In genomic region chr17:81049973-81050551, GRCh38 we compare ENCODE assay signal across 9 cellular contexts. TPM values are rescaled to one million over a fixed set of nuclear protein-coding genes. Genes with fewer than 3 reads are reported as not detected.
DNase-seq lines count a peak whose midpoint lies in the region; ATAC-seq and TF ChIP-seq lines count a peak whose summit lies in the region.
"Had no signal": no experiment of that assay in that cellular context is flagged by ENCODE, and none has a peak within 500 bp of the region (broad histone marks: within the 10 kb centered on the region; RNA-seq: fewer than 3 reads in every experiment).

No MANE protein-coding gene starts in this region.

- DNase-seq in A172 (ENCODE audit: low spot score), result peak; percentile 93
- peak; percentile 76 for DNase-seq in NB4 (ENCODE audit: low read depth)
- DNase-seq in dermis blood vessel endothelial cell, result peak; percentile 83
- peak; percentile 72 for DNase-seq in mesenchymal stem cell
- no peak for DNase-seq in NCI-H1694 treated with DMSO at 0.1 percent for 48 hours (lab: John Stamatoyannopoulos, UW)
- no peak for DNase-seq in T-helper 2 cell
- DNase-seq: T-helper 1 cell had no signal

- peak overlapping the region in 1 of 2 experiments; percentile 63 for H3K14ac ChIP-seq in mesenchymal stem cell (ENCODE audit: low read length in 2 of 2)

- no peak overlapping the region for H3K9ac ChIP-seq in mesenchymal stem cell (ENCODE audit: low read length)

- H4K8ac ChIP-seq in mesenchymal stem cell (ENCODE audit: low read length), result peak overlapping the region; percentile 2

- H2BK12ac ChIP-seq in mesenchymal stem cell (ENCODE audit: low read length in 2 of 2), result peak overlapping the region in 1 of 2 experiments; percentile 25

- no peak overlapping the region for H3K23ac ChIP-seq in mesenchymal stem cell (ENCODE audit: low read length in 2 of 2)

- H3K4me1 ChIP-seq in mesenchymal stem cell (ENCODE audit: control insufficient read depth, insufficient read depth, low read depth, low read length), result peaks cover 80% of the 10 kb centered on the region

- peak overlapping the region; percentile 93 for H2AK5ac ChIP-seq in mesenchymal stem cell (ENCODE audit: low read length, severe bottlenecking)

- no peak overlapping the region for H2AFZ ChIP-seq in mesenchymal stem cell (ENCODE audit: low read depth, low read length)

- peak overlapping the region; percentile 91 for H2BK5ac ChIP-seq in mesenchymal stem cell (ENCODE audit: low read depth, low read length, poor library complexity, severe bottlenecking)

- H3K4ac ChIP-seq in mesenchymal stem cell (ENCODE audit: low read depth in 1 of 2, low read length in 2 of 2), result peak overlapping the region in 1 of 2 experiments; percentile 9

- no peak for TF ChIP-seq POLR2A in NB4 (IDR thresholded peaks at IDR 0.05; ENCODE audit: extremely low read depth, insufficient read length)

- no peak overlapping the region for H2BK15ac ChIP-seq in mesenchymal stem cell (ENCODE audit: low read depth, poor library complexity, severe bottlenecking)

- H3K36me3 ChIP-seq in mesenchymal stem cell (ENCODE audit: control insufficient read depth in 1 of 2, insufficient read depth in 2 of 2, low read depth in 1 of 2, low read length in 2 of 2), result peaks cover 0 to 52% of the 10 kb centered on the region in 2 experiments

- TF ChIP-seq CTCF in NB4 (IDR thresholded peaks at IDR 0.05; ENCODE audit: low read depth, low read length), result no peak

- no peaks in the 10 kb centered on the region for H3K9me3 ChIP-seq in mesenchymal stem cell (ENCODE audit: control insufficient read depth, low read length)

- no peaks in the 10 kb centered on the region for H3K27me3 ChIP-seq in mesenchymal stem cell (ENCODE audit: control insufficient read depth in 1 of 2, insufficient read depth in 1 of 2, low read length in 2 of 2)

- peak overlapping the region; percentile 45 for H3K4me2 ChIP-seq in mesenchymal stem cell (ENCODE audit: low read length, poor library complexity, severe bottlenecking)

- peaks cover 13% of the 10 kb centered on the region for H3K79me1 ChIP-seq in mesenchymal stem cell (replicated peaks; ENCODE audit: low read length, poor library complexity, severe bottlenecking)

- H4K91ac ChIP-seq in mesenchymal stem cell (ENCODE audit: low read length), result peak overlapping the region; percentile 70

- H3K4me3 ChIP-seq in NB4 (ENCODE audit: low read depth, low read length), result peak overlapping the region; percentile 21
- H3K4me3 ChIP-seq in mesenchymal stem cell (ENCODE audit: insufficient read depth in 1 of 2, low read depth in 1 of 2, low read length in 2 of 2), result no peak overlapping the region

- WGBS in mesenchymal stem cell, result 86% methylated on average over 25 of the region's 26 CpGs

- no peak overlapping the region for H2BK120ac ChIP-seq in mesenchymal stem cell (ENCODE audit: low read depth, low read length)

- peak overlapping the region; percentile 98 for H3K27ac ChIP-seq in mesenchymal stem cell (ENCODE audit: low read length, poor library complexity, severe bottlenecking)

- ATAC-seq in HG03378 (IDR thresholded peaks at IDR 0.05; ENCODE audit: unreplicated experiment) (no peak), GM21619 (IDR thresholded peaks at IDR 0.05; ENCODE audit: unreplicated experiment) (no peak)

- peak overlapping the region; percentile 3 to 46 for H3K18ac ChIP-seq in mesenchymal stem cell (ENCODE audit: low read depth in 1 of 2, low read length in 2 of 2)

RNA-seq across cellular contexts. Expression of gene BAIAP2, which starts 15.1 kb away (rescaled TPM):
- total RNA-seq in A172 (2014; rRNA removed; shearing (Covaris generic)), result 83.1 and 89.5 TPM in 2 replicates
- total RNA-seq in dermis blood vessel endothelial cell, result 27.7 and 53.9 TPM in 2 replicates
- 20.5 TPM for polyA plus RNA-seq in mesenchymal stem cell (2013, experiment 1 of 2)
- polyA plus RNA-seq in mesenchymal stem cell (2013, experiment 2 of 2), result 20.4 TPM

RNA-seq across cellular contexts. Expression of gene CHMP6, which starts 58.4 kb away (rescaled TPM):
- total RNA-seq in A172 (2014; rRNA removed; shearing (Covaris generic)), result 14.4 and 15.1 TPM in 2 replicates
- 19.2 and 28.6 TPM in 2 replicates for total RNA-seq in dermis blood vessel endothelial cell
- 12.7 TPM for polyA plus RNA-seq in mesenchymal stem cell (2013, experiment 1 of 2)
- 12.0 TPM for polyA plus RNA-seq in mesenchymal stem cell (2013, experiment 2 of 2)

Comparison
In these comparisons a context has a peak if more than half of its experiments do, and no peak if none do; other contexts are left out.
1. DNase-seq: peak in A172 (single experiment), NB4 (single experiment), dermis blood vessel endothelial cell (single experiment) and mesenchymal stem cell (single experiment); none in NCI-H1694 treated with DMSO at 0.1 percent for 48 hours (single experiment) and T-helper 2 cell (0 of 5).